ENCODE assay signal across 16 cellular contexts in genomic region chr1:40929145-40929544, GRCh38.
"Had no signal": no experiment of that assay in that cellular context is flagged by ENCODE, and none has a peak within 500 bp of the region (broad histone marks: within the 10 kb centered on the region; RNA-seq: fewer than 3 reads in every experiment).

No MANE protein-coding gene starts in this region.

- H3K9me3 ChIP-seq: body of pancreas, thyroid gland had no signal

- H3K4me3 ChIP-seq: body of pancreas, thyroid gland had no signal

- H3K27me3 ChIP-seq: body of pancreas, thyroid gland had no signal

- ATAC-seq: activated CD4-positive, alpha-beta T cell treated with anti-CD3 and anti-CD28 coated beads for 36 hours; body of pancreas; left cardiac atrium; naive thymus-derived CD8-positive, alpha-beta T cell; T-cell; WTC11 had no signal

- H3K36me3 ChIP-seq: thyroid gland had no signal

- H3K27ac ChIP-seq: thyroid gland had no signal

- H3K4me1 ChIP-seq: thyroid gland had no signal

- DNase-seq: activated CD4-positive, alpha-beta memory T cell treated with anti-CD3 and anti-CD28 coated beads for 36 hours; activated CD4-positive, alpha-beta T cell treated with anti-CD3 and anti-CD28 coated beads for 36 hours; activated naive CD4-positive, alpha-beta T cell; activated naive CD8-positive, alpha-beta T cell treated with anti-CD3 and anti-CD28 coated beads, Interleukin-2, amount 10 ng/mL, durations not matched to agents 7 days and 5 days; activated T-cell treated with anti-CD3 and anti-CD28 coated beads for 4 hours; body of pancreas; erythroblast; left cardiac atrium; mesendoderm; naive thymus-derived CD8-positive, alpha-beta T cell; stimulated activated CD4-positive, alpha-beta T cell treated with anti-CD3 and anti-CD28 coated beads, Interleukin-1b, Interleukin-23, amount 100 ng/mL, for 48 hours; stimulated activated CD8-positive, alpha-beta memory T cell treated with anti-CD3 and anti-CD28 coated beads, Interleukin-4, amount 100 ng/mL, for 48 hours; stimulated activated naive CD4-positive, alpha-beta T cell; T-cell; thyroid gland had no signal
